Comparison of ENCODE assay signal across 18 cellular contexts in genomic region chr11:109155291-109155690, GRCh38.
DNase-seq lines count a peak whose midpoint lies in the region; ATAC-seq and TF ChIP-seq lines count a peak whose summit lies in the region.
"Had no signal": no experiment of that assay in that cellular context is flagged by ENCODE, and none has a peak within 500 bp of the region (broad histone marks: within the 10 kb centered on the region; RNA-seq: fewer than 3 reads in every experiment).

No MANE protein-coding gene starts in this region.

- H3K9me3 ChIP-seq in MM.1S (replicated peaks; ENCODE audit: insufficient read depth, low read length) (no peaks in the 10 kb centered on the region), A673 (ENCODE audit: low read depth, low read length, poor library complexity, severe bottlenecking) (no peaks in the 10 kb centered on the region), prostate gland (no peaks in the 10 kb centered on the region)
- H3K9me3 ChIP-seq: BE2C, gastrocnemius medialis, upper lobe of left lung had no signal

- TF ChIP-seq POLR2A in prostate gland (IDR thresholded peaks at IDR 0.05), result no peak

- H4K20me1 ChIP-seq in MM.1S (ENCODE audit: insufficient read depth, low read length), result no peaks in the 10 kb centered on the region

- POLR2A ChIA-PET in A673 (lab: Charles Lee; ENCODE audit: low non-redundant PET), result no interaction called here

- H3K4me1 ChIP-seq in MM.1S (ENCODE audit: low read length), result peaks cover 20% of the 10 kb centered on the region
- no peaks in the 10 kb centered on the region for H3K4me1 ChIP-seq in A673 (ENCODE audit: insufficient read depth, low read length, poor library complexity, severe bottlenecking)
- no peaks in the 10 kb centered on the region for H3K4me1 ChIP-seq in prostate gland (replicated peaks)
- H3K4me1 ChIP-seq: BE2C, gastrocnemius medialis had no signal

- intact Hi-C loops in A673 (cut with micrococcal nuclease; ENCODE audit: unreplicated experiment), result no loop called here
- intact Hi-C loops in prostate gland (cut with DNase I), result no loop called here

- CTCF ChIA-PET in A673 (lab: Charles Lee), result no interaction called here

- TF ChIP-seq CTCF in MM.1S (IDR thresholded peaks at IDR 0.05; ENCODE audit: low read length), result no peak
- TF ChIP-seq CTCF in A673 (conservative IDR thresholded peaks at IDR 0.05; ENCODE audit: low read depth, low read length), result no peak
- no peak for TF ChIP-seq CTCF in prostate gland (IDR thresholded peaks at IDR 0.05)

- peak overlapping the region; percentile 26 for H3K4me3 ChIP-seq in MM.1S (ENCODE audit: low read length)
- H3K4me3 ChIP-seq in A673 (ENCODE audit: low read depth, low read length, poor library complexity, severe bottlenecking), result no peak overlapping the region
- no peak overlapping the region for H3K4me3 ChIP-seq in prostate gland
- H3K4me3 ChIP-seq: gastrocnemius medialis, upper lobe of left lung had no signal

- H3K27ac ChIP-seq in MM.1S (ENCODE audit: low read length) (peak overlapping the region; percentile 51; the same call in 1 of the 2 replicates), A673 (ENCODE audit: low read depth, low read length, poor library complexity, severe bottlenecking) (no peak overlapping the region), prostate gland (no peak overlapping the region)
- H3K27ac ChIP-seq: gastrocnemius medialis, upper lobe of left lung had no signal

- no peaks in the 10 kb centered on the region for H3K79me2 ChIP-seq in MM.1S (ENCODE audit: low read length)

- H3K9me2 ChIP-seq in MM.1S (replicated peaks; ENCODE audit: insufficient read depth, low read length), result no peaks in the 10 kb centered on the region

- no peaks in the 10 kb centered on the region for H3K36me3 ChIP-seq in MM.1S (replicated peaks; ENCODE audit: insufficient read depth, low read length)
- H3K36me3 ChIP-seq in A673 (ENCODE audit: insufficient read depth, low read length, poor library complexity, severe bottlenecking), result no peaks in the 10 kb centered on the region
- no peaks in the 10 kb centered on the region for H3K36me3 ChIP-seq in prostate gland
- H3K36me3 ChIP-seq: BE2C, gastrocnemius medialis, upper lobe of left lung had no signal

- DNase-seq in MM.1S, result peak; percentile 80
- DNase-seq in A673 (ENCODE audit: low spot score), result no peak
- no peak for DNase-seq in inferior parietal cortex (ENCODE audit: extremely low spot score)
- DNase-seq in prostate gland (ENCODE audit: low spot score), result no peak
- DNase-seq: activated T-cell treated with anti-CD3 and anti-CD28 coated beads, Interleukin-2, amount 50 U/mL, for 24 hours; BE2C; central memory CD4-positive, alpha-beta T cell; DND-41; gastrocnemius medialis; KG1; NCI-H1694 treated with DMSO at 0.1 percent for 48 hours; nephron progenitor cell; stimulated activated CD4-positive, alpha-beta T cell treated with anti-CD3 and anti-CD28 coated beads, Interleukin-4, amount 100 ng/mL, for 24 hours; upper lobe of left lung had no signal

- H3K4me2 ChIP-seq in MM.1S (ENCODE audit: low read depth, low read length), result peak overlapping the region; percentile 67

- no TSS peak for BruUV-seq in A673 (replicated peaks; lab: Mats Ljungman, UMichigan)

- peak overlapping the region; percentile 63 for H2AFZ ChIP-seq in MM.1S (ENCODE audit: low read length)

- H3F3A ChIP-seq in MM.1S (ENCODE audit: insufficient read depth, low read length), result 0 out of 2 replicates have a peak, but pooled peaks cover 6% of the 10 kb centered on the region

- no peak overlapping the region for H3K9ac ChIP-seq in MM.1S (ENCODE audit: low read length)

- ATAC-seq in GM18870 (IDR thresholded peaks at IDR 0.05; ENCODE audit: unreplicated experiment) (peak; percentile 99), GM21423 (IDR thresholded peaks at IDR 0.05; ENCODE audit: unreplicated experiment) (peak; percentile 91), HG03103 (IDR thresholded peaks at IDR 0.05; ENCODE audit: low read depth, unreplicated experiment) (peak; percentile 86)
- ATAC-seq: gastrocnemius medialis, sciatic nerve had no signal

- H3K27me3 ChIP-seq in MM.1S (replicated peaks; ENCODE audit: insufficient read depth, low read length), result no peaks in the 10 kb centered on the region
- H3K27me3 ChIP-seq in A673 (replicated peaks; ENCODE audit: insufficient read depth, low read depth, low read length, poor library complexity), result peaks cover 9% of the 10 kb centered on the region
- no peaks in the 10 kb centered on the region for H3K27me3 ChIP-seq in prostate gland (replicated peaks; ENCODE audit: insufficient read depth)
- H3K27me3 ChIP-seq: BE2C, gastrocnemius medialis, upper lobe of left lung had no signal
